ENCODE assay signal across 1 cellular context in the genomic region with DNA sequence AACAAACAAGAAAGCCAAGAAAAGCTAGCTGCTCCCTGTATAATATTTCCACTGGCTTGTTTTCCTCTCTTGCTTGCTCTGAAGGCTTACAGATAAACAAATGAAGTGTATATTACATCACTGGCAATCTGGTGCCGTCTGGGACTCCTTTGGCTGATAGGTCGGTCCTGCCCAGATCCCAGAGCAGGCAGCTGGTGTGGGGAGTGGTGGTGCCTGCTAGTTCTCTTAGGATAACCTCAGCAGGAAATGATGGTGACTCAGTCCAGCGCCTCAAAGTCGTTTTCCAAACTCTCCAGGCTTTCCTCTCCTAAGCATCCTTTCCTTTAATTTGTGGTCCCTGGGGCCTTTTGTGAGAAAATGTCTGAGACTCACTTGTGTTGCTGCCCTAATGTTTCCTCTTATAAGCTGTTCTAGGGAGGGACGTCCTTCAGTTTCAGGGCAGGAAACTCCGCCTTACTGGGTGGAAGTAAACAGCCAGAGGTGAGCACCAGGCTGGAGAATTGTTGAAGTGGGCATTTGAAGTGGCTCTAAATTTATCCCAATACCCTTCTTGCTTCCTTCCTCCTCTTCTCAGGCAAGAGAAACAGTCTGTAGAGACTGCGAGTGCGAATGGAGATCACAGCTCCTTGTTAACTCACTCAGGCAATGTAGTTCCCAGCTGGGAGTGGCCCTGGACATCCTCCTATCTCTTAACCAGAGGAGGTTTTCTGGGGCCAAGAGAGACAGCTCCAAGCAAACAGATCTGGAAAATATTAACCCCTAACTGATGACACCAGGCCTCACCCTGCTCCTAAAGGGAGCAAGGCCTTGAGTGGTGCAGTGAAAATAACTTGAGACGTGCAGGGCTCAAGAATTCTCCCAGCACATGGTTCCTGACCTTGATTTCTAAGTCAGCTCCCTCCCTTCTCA.
TF ChIP-seq lines count a peak whose summit lies in the region.

No MANE protein-coding gene starts in this region.

TF ChIP-seq in HCT116, 20 proteins besides CTCF, POLR2A, EP300 and RAD21 (continued from another document):
- TF ChIP-seq, protein P1, sequence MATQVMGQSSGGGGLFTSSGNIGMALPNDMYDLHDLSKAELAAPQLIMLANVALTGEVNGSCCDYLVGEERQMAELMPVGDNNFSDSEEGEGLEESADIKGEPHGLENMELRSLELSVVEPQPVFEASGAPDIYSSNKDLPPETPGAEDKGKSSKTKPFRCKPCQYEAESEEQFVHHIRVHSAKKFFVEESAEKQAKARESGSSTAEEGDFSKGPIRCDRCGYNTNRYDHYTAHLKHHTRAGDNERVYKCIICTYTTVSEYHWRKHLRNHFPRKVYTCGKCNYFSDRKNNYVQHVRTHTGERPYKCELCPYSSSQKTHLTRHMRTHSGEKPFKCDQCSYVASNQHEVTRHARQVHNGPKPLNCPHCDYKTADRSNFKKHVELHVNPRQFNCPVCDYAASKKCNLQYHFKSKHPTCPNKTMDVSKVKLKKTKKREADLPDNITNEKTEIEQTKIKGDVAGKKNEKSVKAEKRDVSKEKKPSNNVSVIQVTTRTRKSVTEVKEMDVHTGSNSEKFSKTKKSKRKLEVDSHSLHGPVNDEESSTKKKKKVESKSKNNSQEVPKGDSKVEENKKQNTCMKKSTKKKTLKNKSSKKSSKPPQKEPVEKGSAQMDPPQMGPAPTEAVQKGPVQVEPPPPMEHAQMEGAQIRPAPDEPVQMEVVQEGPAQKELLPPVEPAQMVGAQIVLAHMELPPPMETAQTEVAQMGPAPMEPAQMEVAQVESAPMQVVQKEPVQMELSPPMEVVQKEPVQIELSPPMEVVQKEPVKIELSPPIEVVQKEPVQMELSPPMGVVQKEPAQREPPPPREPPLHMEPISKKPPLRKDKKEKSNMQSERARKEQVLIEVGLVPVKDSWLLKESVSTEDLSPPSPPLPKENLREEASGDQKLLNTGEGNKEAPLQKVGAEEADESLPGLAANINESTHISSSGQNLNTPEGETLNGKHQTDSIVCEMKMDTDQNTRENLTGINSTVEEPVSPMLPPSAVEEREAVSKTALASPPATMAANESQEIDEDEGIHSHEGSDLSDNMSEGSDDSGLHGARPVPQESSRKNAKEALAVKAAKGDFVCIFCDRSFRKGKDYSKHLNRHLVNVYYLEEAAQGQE (IDR thresholded peaks at IDR 0.05; ENCODE audit: low read depth): no peak
- TF ChIP-seq EGR1 (IDR thresholded peaks at IDR 0.05; ENCODE audit: low read depth) (no peak), CEBPB (IDR thresholded peaks at IDR 0.05; ENCODE audit: low read depth) (no peak), FOSL1 (IDR thresholded peaks at IDR 0.05; ENCODE audit: low read depth) (no peak), SRF (IDR thresholded peaks at IDR 0.05; ENCODE audit: low read depth) (no peak), TCF7L2 (IDR thresholded peaks at IDR 0.05; ENCODE audit: borderline replicate concordance, extremely low read depth, insufficient read depth, insufficient read length) (no peak)
- TF ChIP-seq, protein P2, sequence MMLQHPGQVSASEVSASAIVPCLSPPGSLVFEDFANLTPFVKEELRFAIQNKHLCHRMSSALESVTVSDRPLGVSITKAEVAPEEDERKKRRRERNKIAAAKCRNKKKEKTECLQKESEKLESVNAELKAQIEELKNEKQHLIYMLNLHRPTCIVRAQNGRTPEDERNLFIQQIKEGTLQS (IDR thresholded peaks at IDR 0.05): no peak
